In the genomic region with DNA sequence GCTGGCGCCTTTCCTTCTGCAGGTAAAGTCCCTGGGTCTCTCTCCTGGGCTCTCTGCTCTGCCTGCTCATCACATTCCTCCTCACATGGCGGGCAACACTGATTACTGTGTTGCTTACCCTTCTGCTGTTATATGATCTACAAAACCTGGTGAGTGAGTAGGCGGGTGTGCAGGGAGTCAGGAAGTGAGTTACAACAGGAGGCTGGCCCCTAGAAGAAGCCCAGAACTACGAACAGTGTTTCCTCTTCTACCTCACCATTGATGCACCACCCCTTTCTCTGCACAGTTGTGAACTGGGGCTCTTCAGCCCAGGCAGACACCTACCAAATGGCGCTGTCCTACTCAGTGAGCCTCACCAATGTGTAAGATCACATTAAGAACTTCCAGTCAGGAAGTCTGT, we compare ENCODE assay signal across 1 cellular context.
TF ChIP-seq lines count a peak whose summit lies in the region.

No MANE protein-coding gene starts in this region.

TF ChIP-seq in GM23338, 12 proteins besides CTCF, POLR2A, EP300 and RAD21 (continued from another document):
- TF ChIP-seq, protein P1, sequence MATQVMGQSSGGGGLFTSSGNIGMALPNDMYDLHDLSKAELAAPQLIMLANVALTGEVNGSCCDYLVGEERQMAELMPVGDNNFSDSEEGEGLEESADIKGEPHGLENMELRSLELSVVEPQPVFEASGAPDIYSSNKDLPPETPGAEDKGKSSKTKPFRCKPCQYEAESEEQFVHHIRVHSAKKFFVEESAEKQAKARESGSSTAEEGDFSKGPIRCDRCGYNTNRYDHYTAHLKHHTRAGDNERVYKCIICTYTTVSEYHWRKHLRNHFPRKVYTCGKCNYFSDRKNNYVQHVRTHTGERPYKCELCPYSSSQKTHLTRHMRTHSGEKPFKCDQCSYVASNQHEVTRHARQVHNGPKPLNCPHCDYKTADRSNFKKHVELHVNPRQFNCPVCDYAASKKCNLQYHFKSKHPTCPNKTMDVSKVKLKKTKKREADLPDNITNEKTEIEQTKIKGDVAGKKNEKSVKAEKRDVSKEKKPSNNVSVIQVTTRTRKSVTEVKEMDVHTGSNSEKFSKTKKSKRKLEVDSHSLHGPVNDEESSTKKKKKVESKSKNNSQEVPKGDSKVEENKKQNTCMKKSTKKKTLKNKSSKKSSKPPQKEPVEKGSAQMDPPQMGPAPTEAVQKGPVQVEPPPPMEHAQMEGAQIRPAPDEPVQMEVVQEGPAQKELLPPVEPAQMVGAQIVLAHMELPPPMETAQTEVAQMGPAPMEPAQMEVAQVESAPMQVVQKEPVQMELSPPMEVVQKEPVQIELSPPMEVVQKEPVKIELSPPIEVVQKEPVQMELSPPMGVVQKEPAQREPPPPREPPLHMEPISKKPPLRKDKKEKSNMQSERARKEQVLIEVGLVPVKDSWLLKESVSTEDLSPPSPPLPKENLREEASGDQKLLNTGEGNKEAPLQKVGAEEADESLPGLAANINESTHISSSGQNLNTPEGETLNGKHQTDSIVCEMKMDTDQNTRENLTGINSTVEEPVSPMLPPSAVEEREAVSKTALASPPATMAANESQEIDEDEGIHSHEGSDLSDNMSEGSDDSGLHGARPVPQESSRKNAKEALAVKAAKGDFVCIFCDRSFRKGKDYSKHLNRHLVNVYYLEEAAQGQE (IDR thresholded peaks at IDR 0.05; ENCODE audit: unreplicated experiment): no peak
- TF ChIP-seq EZH2 (IDR thresholded peaks at IDR 0.05; ENCODE audit: low read depth, unreplicated experiment): no peak
- no peak for TF ChIP-seq ZNF331 (CRISPR knock-in tag; IDR thresholded peaks at IDR 0.05; ENCODE audit: low read depth)
- no peak for TF ChIP-seq EZH2phosphoT487 (IDR thresholded peaks at IDR 0.05; ENCODE audit: unreplicated experiment)
- no peak for TF ChIP-seq NANOG (IDR thresholded peaks at IDR 0.05; ENCODE audit: borderline replicate concordance)
- TF ChIP-seq POLR2AphosphoS5 (IDR thresholded peaks at IDR 0.05; ENCODE audit: low read depth): no peak
